In genomic region chr16:70476272-70477020, GRCh38 we compare ENCODE assay signal across 8 cellular contexts. TPM values are rescaled to one million over a fixed set of nuclear protein-coding genes. Genes with fewer than 3 reads are reported as not detected.
DNase-seq lines count a peak whose midpoint lies in the region; ATAC-seq, FAIRE-seq and TF ChIP-seq lines count a peak whose summit lies in the region.

No MANE protein-coding gene starts in this region.

- H3K4me3 Mint-ChIP-seq in activated CD8-positive, alpha-beta memory T cell treated with anti-CD3 and anti-CD28 coated beads, Interleukin-2, amount 10 ng/mL, durations not matched to agents 7 days and 5 days, result no peak overlapping the region

- H3K36me3 Mint-ChIP-seq in activated CD8-positive, alpha-beta memory T cell treated with anti-CD3 and anti-CD28 coated beads, Interleukin-2, amount 10 ng/mL, durations not matched to agents 7 days and 5 days, result peaks cover 3% of the 10 kb centered on the region

- H3K36me3 ChIP-seq in uterus, result no peaks in the 10 kb centered on the region

- H3K9me3 ChIP-seq in uterus, result no peaks in the 10 kb centered on the region

- no peaks in the 10 kb centered on the region for H3K4me1 ChIP-seq in uterus

- TF ChIP-seq POLR2A in GM12892 (IDR thresholded peaks at IDR 0.05; ENCODE audit: low read depth, low read length) (peak; percentile 48; the same call in 1 of the 2 replicates), uterus (IDR thresholded peaks at IDR 0.05) (no peak)

- H3K4me1 Mint-ChIP-seq in activated CD8-positive, alpha-beta memory T cell treated with anti-CD3 and anti-CD28 coated beads, Interleukin-2, amount 10 ng/mL, durations not matched to agents 7 days and 5 days, result peaks cover 33% of the 10 kb centered on the region

- TF ChIP-seq CTCF in uterus (IDR thresholded peaks at IDR 0.05), result no peak

- peak; percentile 87 for ATAC-seq in GM21447 (IDR thresholded peaks at IDR 0.05; ENCODE audit: unreplicated experiment)
- ATAC-seq in activated CD8-positive, alpha-beta memory T cell treated with anti-CD3 and anti-CD28 coated beads, Interleukin-2, amount 10 ng/mL, durations not matched to agents 7 days and 5 days, result peak; percentile 93

- H3K9me3 Mint-ChIP-seq in activated CD8-positive, alpha-beta memory T cell treated with anti-CD3 and anti-CD28 coated beads, Interleukin-2, amount 10 ng/mL, durations not matched to agents 7 days and 5 days (ENCODE audit: low read depth), result no peaks in the 10 kb centered on the region

- peak overlapping the region in 1 of 2 donors; percentile 48 for H3K27ac ChIP-seq in uterus

- FAIRE-seq in GM12892 (lab: Jason Lieb, UNC), result peak; percentile 99

- no peaks in the 10 kb centered on the region for H3K27me3 Mint-ChIP-seq in activated CD8-positive, alpha-beta memory T cell treated with anti-CD3 and anti-CD28 coated beads, Interleukin-2, amount 10 ng/mL, durations not matched to agents 7 days and 5 days

- H3K4me3 ChIP-seq in uterus, result no peak overlapping the region

- peak; percentile 96 for DNase-seq in GM12892 (ENCODE audit: insufficient read length)
- peak; percentile 64 for DNase-seq in HK-2 (ENCODE audit: unreplicated experiment)
- DNase-seq in activated CD8-positive, alpha-beta memory T cell treated with anti-CD3 and anti-CD28 coated beads, Interleukin-2, amount 10 ng/mL, durations not matched to agents 7 days and 5 days, result peak; percentile 81
- peak; percentile 63 for DNase-seq in iPS-NIHi11 (ENCODE audit: low spot score)
- peak; percentile 33 for DNase-seq in superior temporal gyrus (ENCODE audit: extremely low spot score)
- DNase-seq in COR-L47 (lab: John Stamatoyannopoulos, UW), result no peak
- DNase-seq in uterus, result no peak

- peak overlapping the region; percentile 94 for H3K27ac Mint-ChIP-seq in activated CD8-positive, alpha-beta memory T cell treated with anti-CD3 and anti-CD28 coated beads, Interleukin-2, amount 10 ng/mL, durations not matched to agents 7 days and 5 days

- intact Hi-C loops in uterus (cut with DNase I; ENCODE audit: low total_unique reads), result no loop called here

- no peaks in the 10 kb centered on the region for H3K27me3 ChIP-seq in uterus

- CTCF ChIA-PET in activated CD8-positive, alpha-beta memory T cell treated with anti-CD3 and anti-CD28 coated beads, Interleukin-2, amount 10 ng/mL, durations not matched to agents 7 days and 5 days (lab: Charles Lee), result interaction anchor here (1.0 kb wide), 1 partner anchor 77 kb away, joined by 3 read pairs; no protein-coding TSS in a partner anchor

RNA-seq across cellular contexts. Expression of gene FCSK, which starts 22.1 kb away (rescaled TPM):
- polyA plus RNA-seq in GM12892 (2012; ENCODE audit: missing spikeins), result 10.1 TPM
- 10 to 100 TPM; 17.8 to 20.9 TPM for total RNA-seq in activated CD8-positive, alpha-beta memory T cell treated with anti-CD3 and anti-CD28 coated beads, Interleukin-2, amount 10 ng/mL, durations not matched to agents 7 days and 5 days
- total RNA-seq in uterus, result 10 to 100 TPM; 12.1 to 65.3 (median 22.9) TPM

RNA-seq across cellular contexts. Expression of gene ST3GAL2, which starts 37.5 kb away (rescaled TPM):
- polyA plus RNA-seq in GM12892 (2012; ENCODE audit: missing spikeins), result 37.6 TPM
- total RNA-seq in activated CD8-positive, alpha-beta memory T cell treated with anti-CD3 and anti-CD28 coated beads, Interleukin-2, amount 10 ng/mL, durations not matched to agents 7 days and 5 days, result 10 to 100 TPM; 23.6 to 34.2 TPM
- 10 to 100 TPM in 2 of 4 donors, 1 to 10 TPM in 2; 6.2 to 57.9 (median 27.5) TPM for total RNA-seq in uterus

RNA-seq across cellular contexts. Expression of gene COG4, which starts 46.9 kb away (rescaled TPM):
- 29.7 TPM for polyA plus RNA-seq in GM12892 (2012; ENCODE audit: missing spikeins)
- total RNA-seq in activated CD8-positive, alpha-beta memory T cell treated with anti-CD3 and anti-CD28 coated beads, Interleukin-2, amount 10 ng/mL, durations not matched to agents 7 days and 5 days, result 10 to 100 TPM; 67.3 to 72.5 TPM
- 100 to 1,000 TPM in 1 of 4 donors, 10 to 100 TPM in 3; 33.3 to 137 (median 67.1) TPM for total RNA-seq in uterus

RNA-seq across cellular contexts. Expression of gene SF3B3, which starts 47.2 kb away (rescaled TPM):
- 153 TPM for polyA plus RNA-seq in GM12892 (2012; ENCODE audit: missing spikeins)
- total RNA-seq in activated CD8-positive, alpha-beta memory T cell treated with anti-CD3 and anti-CD28 coated beads, Interleukin-2, amount 10 ng/mL, durations not matched to agents 7 days and 5 days, result 100 to 1,000 TPM; 407 to 541 TPM
- total RNA-seq in uterus, result 100 to 1,000 TPM in 2 of 4 donors, 10 to 100 TPM in 2; 24.3 to 244 (median 145) TPM

Comparison
In these comparisons a context has a peak if more than half of its experiments do, and no peak if none do; other contexts are left out.
1. DNase-seq: peak in GM12892 (single experiment), HK-2 (single experiment), activated CD8-positive, alpha-beta memory T cell treated with anti-CD3 and anti-CD28 coated beads, Interleukin-2, amount 10 ng/mL, durations not matched to agents 7 days and 5 days (single experiment), iPS-NIHi11 (single experiment) and superior temporal gyrus (single experiment); none in COR-L47 (single experiment) and uterus (0 of 2).